In genomic region chr13:107827840-107828549, GRCh38 we compare ENCODE assay signal across 24 cellular contexts.
"Had no signal": no experiment of that assay in that cellular context is flagged by ENCODE, and none has a peak within 500 bp of the region (broad histone marks: within the 10 kb centered on the region; RNA-seq: fewer than 3 reads in every experiment).

No MANE protein-coding gene starts in this region.

- FAIRE-seq: endothelial cell of umbilical vein, keratinocyte, urothelium cell line had no signal

- DNase-seq: colonic mucosa; effector CD8-positive, alpha-beta T cell; foreskin fibroblast; gastrocnemius medialis; head of caudate nucleus; natural killer cell; psoas muscle; right cardiac atrium; sigmoid colon; stimulated activated CD4-positive, alpha-beta T cell treated with anti-CD3 and anti-CD28 coated beads, Interleukin-2, amount 100 ng/mL, for 24 hours; stimulated activated CD4-positive, alpha-beta T cell treated with anti-CD3 and anti-CD28 coated beads, Interleukin-4, amount 100 ng/mL, for 24 hours; stimulated activated naive CD4-positive, alpha-beta T cell treated with Interleukin-2 at 50 U/mL for 16 hours; stomach; tibial artery; upper lobe of left lung had no signal

- H3K27ac ChIP-seq: colonic mucosa, esophagus muscularis mucosa, gastrocnemius medialis, neutrophil, parathyroid adenoma, psoas muscle, sigmoid colon, stomach, tibial artery, upper lobe of left lung had no signal

- H3K4me1 ChIP-seq: colonic mucosa, esophagus muscularis mucosa, gastrocnemius medialis, parathyroid adenoma, psoas muscle, sigmoid colon, stomach, tibial artery, upper lobe of left lung had no signal

- ATAC-seq: gastrocnemius medialis; left lobe of liver; natural killer cell; psoas muscle; right cardiac atrium; stimulated activated effector memory CD8-positive, alpha-beta T cell treated with anti-CD3 and anti-CD28 coated beads, Interleukin-12 subunit alpha, Interleukin-12 subunit beta, amount 100 ng/mL, for 72 hours had no signal

- H3K4me3 ChIP-seq: colonic mucosa, esophagus muscularis mucosa, gastrocnemius medialis, lung, psoas muscle, sigmoid colon, stomach, tibial artery, upper lobe of left lung had no signal

- H3K27me3 ChIP-seq: colonic mucosa, esophagus muscularis mucosa, gastrocnemius medialis, neutrophil, sigmoid colon, stomach, tibial artery, upper lobe of left lung had no signal

- H3K9me3 ChIP-seq: colonic mucosa, esophagus muscularis mucosa, gastrocnemius medialis, neutrophil, psoas muscle, sigmoid colon, stomach, tibial artery, upper lobe of left lung had no signal

- H3K36me3 ChIP-seq: colonic mucosa, esophagus muscularis mucosa, gastrocnemius medialis, neutrophil, sigmoid colon, stomach, tibial artery, upper lobe of left lung had no signal
